In genomic region chr6:141874930-141875602, GRCh38 we compare ENCODE assay signal across 14 cellular contexts.
DNase-seq lines count a peak whose midpoint lies in the region; ATAC-seq and TF ChIP-seq lines count a peak whose summit lies in the region.
"Had no signal": no experiment of that assay in that cellular context is flagged by ENCODE, and none has a peak within 500 bp of the region (broad histone marks: within the 10 kb centered on the region; RNA-seq: fewer than 3 reads in every experiment).

No MANE protein-coding gene starts in this region.

- H3K4me2 ChIP-seq in IMR-90 (ENCODE audit: low read depth, low read length) (no peak overlapping the region), smooth muscle cell (no peak overlapping the region)

- no peaks in the 10 kb centered on the region for H3K4me1 ChIP-seq in IMR-90 (ENCODE audit: control insufficient read depth, insufficient read depth, low read length)
- no peaks in the 10 kb centered on the region for H3K4me1 ChIP-seq in vagina
- H3K4me1 ChIP-seq in smooth muscle cell (ENCODE audit: low read depth), result no peaks in the 10 kb centered on the region

- dilution Hi-C loops in IMR-90 (cut with HindIII; ENCODE audit: low sequenced_read_pairs, unreplicated experiment), result no loop called here

- no peaks in the 10 kb centered on the region for H3K9me3 Mint-ChIP-seq in Calu3 (ENCODE audit: low read depth, unreplicated experiment)

- no peak for ATAC-seq in IMR-90 (ENCODE audit: low read depth)

- in situ Hi-C loops in IMR-90 (cut with MboI; ENCODE audit: low sequenced_read_pairs), result no loop called here

- H3K14ac ChIP-seq in IMR-90 (replicated peaks; ENCODE audit: low read depth, low read length), result no peak overlapping the region

- H3K9me3 ChIP-seq in IMR-90 (ENCODE audit: control insufficient read depth, insufficient read depth, low read length) (no peaks in the 10 kb centered on the region), vagina (no peaks in the 10 kb centered on the region), smooth muscle cell (replicated peaks; ENCODE audit: low read depth) (no peaks in the 10 kb centered on the region)

- no peak overlapping the region for H4K5ac ChIP-seq in IMR-90 (ENCODE audit: low read depth, low read length)

- no peak for TF ChIP-seq RAD21 in IMR-90 (IDR thresholded peaks at IDR 0.05; ENCODE audit: low read length)

- H2AFZ ChIP-seq in IMR-90 (replicated peaks; ENCODE audit: low read length, poor library complexity) (no peak overlapping the region), smooth muscle cell (ENCODE audit: low read depth) (no peak overlapping the region)

- H4K8ac ChIP-seq in IMR-90 (ENCODE audit: low read depth in 2 of 2, low read length in 2 of 2), result no peak overlapping the region

- DNase-seq in Calu3 (no peak), IMR-90 (peak; percentile 34), SKM-1 treated with dmso at 0.1 percent for 144 hours (lab: John Stamatoyannopoulos, UW; ENCODE audit: unreplicated experiment) (peak; percentile 91), iris pigment epithelial cell (ENCODE audit: low read depth) (peak; percentile 16), NCI-H2227 (lab: John Stamatoyannopoulos, UW; ENCODE audit: unreplicated experiment) (no peak), vagina (ENCODE audit: extremely low spot score in 2 of 2) (no peak), DMS 273 (lab: John Stamatoyannopoulos, UW; ENCODE audit: unreplicated experiment) (no peak), smooth muscle cell (lab: John Stamatoyannopoulos, UW; ENCODE audit: unreplicated experiment) (no peak)
- DNase-seq: activated CD4-positive, alpha-beta T cell treated with anti-CD3 and anti-CD28 coated beads, Interleukin-2, amount 10 ng/mL, durations not matched to agents 7 days and 5 days; CD4-positive, CD25-positive, alpha-beta regulatory T cell; dorsolateral prefrontal cortex; NCI-H1092; NCI-H510A; stimulated activated CD4-positive, alpha-beta T cell treated with anti-CD3 and anti-CD28 coated beads, Interleukin-2, amount 100 ng/mL, for 24 hours had no signal

- H3K9ac ChIP-seq in IMR-90 (ENCODE audit: low read depth, low read length), result no peak overlapping the region
- H3K9ac ChIP-seq in smooth muscle cell (ENCODE audit: low read depth), result no peak overlapping the region

- TF ChIP-seq POLR2A in IMR-90 (IDR thresholded peaks at IDR 0.05; ENCODE audit: low read depth, low read length) (no peak), vagina (IDR thresholded peaks at IDR 0.05) (no peak)

- H4K20me1 ChIP-seq in IMR-90 (ENCODE audit: insufficient read depth, low read length) (no peaks in the 10 kb centered on the region), smooth muscle cell (ENCODE audit: low read depth) (no peaks in the 10 kb centered on the region)

- no peak overlapping the region for H2AK5ac ChIP-seq in IMR-90 (ENCODE audit: low read depth, low read length)

- intact Hi-C loops in Calu3 (cut with micrococcal nuclease; ENCODE audit: unreplicated experiment), result no loop called here
- intact Hi-C loops in IMR-90 (cut with micrococcal nuclease), result no loop called here
- intact Hi-C loops in vagina (cut with DNase I), result no loop called here

- WGBS in IMR-90 (ENCODE audit: extremely low coverage in 2 of 2, insufficient read length in 1 of 2), 2 experiments, result 63% methylated on average over 1 of the region's 6 CpGs; no CpG with 5 or more reads in 1 of the 2 experiments
- WGBS in smooth muscle cell (ENCODE audit: low lambda C conversion rate), result 79% methylated on average over 6 of the region's 6 CpGs

- H3K36me3 Mint-ChIP-seq in Calu3 (ENCODE audit: insufficient read depth, unreplicated experiment), result no peaks in the 10 kb centered on the region

- no peaks in the 10 kb centered on the region for H3K79me2 ChIP-seq in smooth muscle cell (ENCODE audit: low read depth)

- H2AK9ac ChIP-seq in IMR-90 (replicated peaks; ENCODE audit: low read depth, low read length, poor library complexity), result no peak overlapping the region

- CTCF ChIA-PET in Calu3 (lab: Charles Lee), result no interaction called here
- CTCF ChIA-PET in IMR-90 (lab: Yijun Ruan, JAX), result no interaction called here

- no peak overlapping the region; the same call in 1 of the 2 replicates for H2BK20ac ChIP-seq in IMR-90 (ENCODE audit: low read depth, low read length)

- H2BK5ac ChIP-seq in IMR-90 (ENCODE audit: low read depth, low read length, poor library complexity, severe bottlenecking), result no peak overlapping the region

- no peak overlapping the region for H3K18ac ChIP-seq in IMR-90 (ENCODE audit: low read depth, low read length)

- no peak overlapping the region for H2BK15ac ChIP-seq in IMR-90 (ENCODE audit: low read depth, low read length)

- no peak overlapping the region for H4K91ac ChIP-seq in IMR-90 (ENCODE audit: insufficient read depth, low read depth, low read length)

- H3K4me1 Mint-ChIP-seq in Calu3 (ENCODE audit: low read depth, unreplicated experiment), result peaks cover 21% of the 10 kb centered on the region
- H3K4me1 Mint-ChIP-seq: activated CD4-positive, alpha-beta T cell treated with anti-CD3 and anti-CD28 coated beads, Interleukin-2, amount 10 ng/mL, durations not matched to agents 7 days and 5 days had no signal

- BruUV-seq in Calu3 (replicated peaks; lab: Mats Ljungman, UMichigan) (no TSS peak), IMR-90 (replicated peaks; lab: Mats Ljungman, UMichigan) (no TSS peak)

- H2BK120ac ChIP-seq in IMR-90 (ENCODE audit: low read depth, low read length), result no peak overlapping the region

- no peaks in the 10 kb centered on the region for H3F3A ChIP-seq in smooth muscle cell (ENCODE audit: low read depth)

- TF ChIP-seq CTCF in Calu3 (IDR thresholded peaks at IDR 0.05; ENCODE audit: unreplicated experiment) (no peak), IMR-90 (conservative IDR thresholded peaks at IDR 0.05; ENCODE audit: low read depth, low read length) (no peak), vagina (IDR thresholded peaks at IDR 0.05) (no peak), smooth muscle cell (IDR thresholded peaks at IDR 0.05; ENCODE audit: borderline replicate concordance, insufficient read depth, poor library complexity, severe bottlenecking) (no peak)

- no peaks in the 10 kb centered on the region for H3K27me3 ChIP-seq in IMR-90 (ENCODE audit: control insufficient read depth, insufficient read depth, low read length)
- H3K27me3 ChIP-seq in vagina, result no peaks in the 10 kb centered on the region
- no peaks in the 10 kb centered on the region for H3K27me3 ChIP-seq in smooth muscle cell (ENCODE audit: low read depth)
- H3K27me3 ChIP-seq: dorsolateral prefrontal cortex had no signal

- no peak overlapping the region for H3K27ac ChIP-seq in IMR-90 (ENCODE audit: insufficient read depth, low read length)
- no peak overlapping the region for H3K27ac ChIP-seq in vagina
- H3K27ac ChIP-seq in smooth muscle cell (ENCODE audit: low read depth), result no peak overlapping the region
- H3K27ac ChIP-seq: dorsolateral prefrontal cortex had no signal

- H3K4ac ChIP-seq in IMR-90 (ENCODE audit: low read depth, low read length), result no peak overlapping the region

- no peak overlapping the region for H3K23ac ChIP-seq in IMR-90 (ENCODE audit: low read depth, low read length)

- no peak overlapping the region for H3K4me3 Mint-ChIP-seq in Calu3 (ENCODE audit: low read depth, unreplicated experiment)
- H3K4me3 Mint-ChIP-seq: activated CD4-positive, alpha-beta T cell treated with anti-CD3 and anti-CD28 coated beads, Interleukin-2, amount 10 ng/mL, durations not matched to agents 7 days and 5 days; CD4-positive, CD25-positive, alpha-beta regulatory T cell had no signal

- no peaks in the 10 kb centered on the region for H3K27me3 Mint-ChIP-seq in Calu3 (ENCODE audit: unreplicated experiment)
- H3K27me3 Mint-ChIP-seq: activated CD4-positive, alpha-beta T cell treated with anti-CD3 and anti-CD28 coated beads, Interleukin-2, amount 10 ng/mL, durations not matched to agents 7 days and 5 days; CD4-positive, CD25-positive, alpha-beta regulatory T cell had no signal

- H3K4me3 ChIP-seq in IMR-90 (ENCODE audit: insufficient read depth, low read depth, low read length) (no peak overlapping the region), vagina (no peak overlapping the region), smooth muscle cell (no peak overlapping the region)
- H3K4me3 ChIP-seq: dorsolateral prefrontal cortex had no signal

- POLR2A ChIA-PET in IMR-90 (lab: Charles Lee; ENCODE audit: unreplicated experiment), result no interaction called here

- H3K27ac Mint-ChIP-seq in Calu3 (ENCODE audit: unreplicated experiment), result peak overlapping the region; percentile 82
- H3K27ac Mint-ChIP-seq: activated CD4-positive, alpha-beta T cell treated with anti-CD3 and anti-CD28 coated beads, Interleukin-2, amount 10 ng/mL, durations not matched to agents 7 days and 5 days; CD4-positive, CD25-positive, alpha-beta regulatory T cell had no signal

- no peaks in the 10 kb centered on the region for H3K9me1 ChIP-seq in IMR-90 (ENCODE audit: insufficient read depth, low read length)

- H3K36me3 ChIP-seq in IMR-90 (ENCODE audit: control insufficient read depth, insufficient read depth, low read length) (no peaks in the 10 kb centered on the region), vagina (no peaks in the 10 kb centered on the region), smooth muscle cell (ENCODE audit: low read depth) (no peaks in the 10 kb centered on the region)

- H3K79me1 ChIP-seq in IMR-90 (ENCODE audit: low read depth in 1 of 2, low read length in 2 of 2), result no peaks in the 10 kb centered on the region

- no peak overlapping the region for H3K56ac ChIP-seq in IMR-90 (ENCODE audit: extremely low read depth, insufficient read depth, low read length)

TF ChIP-seq in IMR-90, 13 proteins besides CTCF, POLR2A, EP300 and RAD21:
- peak; percentile 75 for TF ChIP-seq CEBPB (IDR thresholded peaks at IDR 0.05; ENCODE audit: low read depth, low read length)
- no peak for TF ChIP-seq RCOR1 (IDR thresholded peaks at IDR 0.05; ENCODE audit: insufficient replicate concordance, low read length)
- no peak for TF ChIP-seq ELK1 (IDR thresholded peaks at IDR 0.05; ENCODE audit: borderline replicate concordance, low read depth, low read length)
TF ChIP-seq in IMR-90: peak in this region for 1.

Comparison
In these comparisons a context has a peak if more than half of its experiments do, and no peak if none do; other contexts are left out.
1. DNase-seq: peak in IMR-90 (single experiment), SKM-1 treated with dmso at 0.1 percent for 144 hours (single experiment) and iris pigment epithelial cell (single experiment); none in Calu3 (single experiment), NCI-H2227 (single experiment), vagina (0 of 2), DMS 273 (single experiment) and smooth muscle cell (single experiment).